Comparison of ENCODE assay signal across 24 cellular contexts in the genomic region with DNA sequence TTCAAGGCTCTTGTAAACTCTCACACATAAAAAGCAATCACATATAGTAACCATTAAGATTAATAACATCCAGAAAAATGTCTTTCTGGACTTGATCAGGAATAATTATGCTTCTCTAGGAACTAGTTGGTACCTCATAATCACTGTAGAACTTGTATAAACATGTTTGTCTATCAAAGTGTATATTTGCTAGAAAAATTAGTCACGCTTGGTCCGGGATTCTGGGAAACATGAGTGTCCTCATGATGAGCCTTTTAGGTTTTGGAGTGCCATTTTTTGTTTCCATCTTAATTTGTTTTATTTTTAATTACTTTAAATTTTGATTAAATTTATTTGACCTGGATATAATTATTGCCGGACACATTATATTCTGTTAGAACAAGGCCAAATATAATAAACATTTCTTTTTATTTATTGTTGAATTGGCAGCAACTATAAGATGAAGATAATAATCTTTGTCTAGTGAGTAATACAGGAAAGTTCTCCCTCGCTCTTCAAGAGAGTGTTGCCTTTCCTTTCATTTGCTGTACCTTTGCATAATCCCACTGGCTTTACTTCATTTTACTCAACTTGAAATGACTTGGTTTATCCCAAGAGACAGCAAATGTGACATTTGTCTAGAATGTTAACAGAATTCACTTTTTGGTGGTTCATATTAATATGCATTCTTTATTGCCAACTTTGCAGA.
"Had no signal": no experiment of that assay in that cellular context is flagged by ENCODE, and none has a peak within 500 bp of the region (broad histone marks: within the 10 kb centered on the region; RNA-seq: fewer than 3 reads in every experiment).

No MANE protein-coding gene starts in this region.

- H3K4me3 ChIP-seq: left lung, lower lobe of right lung, right atrium auricular region, smooth muscle cell, stomach, tibial artery had no signal

- H3K4me1 ChIP-seq: left lung, lower lobe of right lung, right atrium auricular region, stomach had no signal

- H3K27me3 ChIP-seq: left lung, right atrium auricular region, stomach, tibial artery had no signal

- ATAC-seq: activated CD8-positive, alpha-beta memory T cell treated with anti-CD3 and anti-CD28 coated beads, Interleukin-2, amount 10 ng/mL, durations not matched to agents 7 days and 5 days; activated CD8-positive, alpha-beta T cell treated with anti-CD3 and anti-CD28 coated beads for 36 hours; activated naive CD8-positive, alpha-beta T cell treated with anti-CD3 and anti-CD28 coated beads, Interleukin-2, amount 50 U/mL, for 24 hours; left lung; lower lobe of right lung; natural killer cell; stimulated activated memory B cell treated with anti-CD40 and anti-IgM and Interleukin-4, amounts not matched to agents 10 μg/mL and 1 μg/mL and 100 μg/mL, for 72 hours had no signal

- DNase-seq: activated B cell treated with CpG ODN at 0.5 μM for 24 hours; activated CD4-positive, alpha-beta T cell treated with anti-CD3 and anti-CD28 coated beads, Interleukin-2, amount 50 U/mL, for 1 hour; activated CD8-positive, alpha-beta memory T cell treated with anti-CD3 and anti-CD28 coated beads, Interleukin-2, amount 10 ng/mL, durations not matched to agents 7 days and 5 days; activated CD8-positive, alpha-beta T cell treated with anti-CD3 and anti-CD28 coated beads for 36 hours; activated naive CD8-positive, alpha-beta T cell treated with anti-CD3 and anti-CD28 coated beads, Interleukin-2, amount 50 U/mL, for 24 hours; activated T-cell treated with anti-CD3 and anti-CD28 coated beads, Interleukin-2, amount 50 U/mL, for 48 hours; amygdala; dermis blood vessel endothelial cell; effector CD8-positive, alpha-beta T cell; head of caudate nucleus; hippocampal formation; kidney glomerular epithelial cell; left lung; lower lobe of right lung; mesendoderm; natural killer cell; stimulated activated CD4-positive, alpha-beta T cell treated with anti-CD3 and anti-CD28 coated beads, Interleukin-1b, Interleukin-23, amount 100 ng/mL, for 48 hours; stimulated activated CD4-positive, alpha-beta T cell treated with anti-CD3 and anti-CD28 coated beads, Interleukin-4, amount 100 ng/mL, for 4 hours; stimulated activated CD8-positive, alpha-beta memory T cell treated with anti-CD3 and anti-CD28 coated beads, Interleukin-4, amount 100 ng/mL, for 48 hours; stomach; tibial artery had no signal

- H3K27ac ChIP-seq: left lung, lower lobe of right lung, right atrium auricular region, stomach, tibial artery had no signal
